In genomic region chr6:33609444-33610034, GRCh38 we compare ENCODE assay signal across 2 cellular contexts.
TF ChIP-seq lines count a peak whose summit lies in the region.

No MANE protein-coding gene starts in this region.

TF ChIP-seq in GM12891, 5 proteins besides CTCF, POLR2A, EP300 and RAD21:
- no peak for TF ChIP-seq POLR2AphosphoS5 (IDR thresholded peaks at IDR 0.05; ENCODE audit: low read depth, low read length)
- TF ChIP-seq PAX5 (IDR thresholded peaks at IDR 0.05; ENCODE audit: insufficient read depth, low read length, severe bottlenecking), result no peak
- no peak for TF ChIP-seq POU2F2 (IDR thresholded peaks at IDR 0.05; ENCODE audit: low read depth, low read length)
- no peak for TF ChIP-seq TAF1 (IDR thresholded peaks at IDR 0.05; ENCODE audit: low read depth, low read length)
- no peak for TF ChIP-seq SPI1 (IDR thresholded peaks at IDR 0.05; ENCODE audit: low read depth, low read length)

TF ChIP-seq in GM12878, 131 proteins besides CTCF, POLR2A, EP300 and RAD21:
- TF ChIP-seq TCF12 (IDR thresholded peaks at IDR 0.05; ENCODE audit: low read depth, low read length) (no peak), ESRRA (IDR thresholded peaks at IDR 0.05; ENCODE audit: low read length) (no peak), PAX8 (IDR thresholded peaks at IDR 0.05) (no peak), TARDBP (IDR thresholded peaks at IDR 0.05; ENCODE audit: borderline replicate concordance) (no peak), DPF2 (IDR thresholded peaks at IDR 0.05) (no peak), HDAC6 (IDR thresholded peaks at IDR 0.05; ENCODE audit: unreplicated experiment) (no peak), GABPA (IDR thresholded peaks at IDR 0.05; ENCODE audit: low read depth) (no peak), ZNF24 (IDR thresholded peaks at IDR 0.05) (no peak), ATF7 (IDR thresholded peaks at IDR 0.05; ENCODE audit: low read depth) (no peak)
